ENCODE assay signal across 1 cellular context in the genomic region with DNA sequence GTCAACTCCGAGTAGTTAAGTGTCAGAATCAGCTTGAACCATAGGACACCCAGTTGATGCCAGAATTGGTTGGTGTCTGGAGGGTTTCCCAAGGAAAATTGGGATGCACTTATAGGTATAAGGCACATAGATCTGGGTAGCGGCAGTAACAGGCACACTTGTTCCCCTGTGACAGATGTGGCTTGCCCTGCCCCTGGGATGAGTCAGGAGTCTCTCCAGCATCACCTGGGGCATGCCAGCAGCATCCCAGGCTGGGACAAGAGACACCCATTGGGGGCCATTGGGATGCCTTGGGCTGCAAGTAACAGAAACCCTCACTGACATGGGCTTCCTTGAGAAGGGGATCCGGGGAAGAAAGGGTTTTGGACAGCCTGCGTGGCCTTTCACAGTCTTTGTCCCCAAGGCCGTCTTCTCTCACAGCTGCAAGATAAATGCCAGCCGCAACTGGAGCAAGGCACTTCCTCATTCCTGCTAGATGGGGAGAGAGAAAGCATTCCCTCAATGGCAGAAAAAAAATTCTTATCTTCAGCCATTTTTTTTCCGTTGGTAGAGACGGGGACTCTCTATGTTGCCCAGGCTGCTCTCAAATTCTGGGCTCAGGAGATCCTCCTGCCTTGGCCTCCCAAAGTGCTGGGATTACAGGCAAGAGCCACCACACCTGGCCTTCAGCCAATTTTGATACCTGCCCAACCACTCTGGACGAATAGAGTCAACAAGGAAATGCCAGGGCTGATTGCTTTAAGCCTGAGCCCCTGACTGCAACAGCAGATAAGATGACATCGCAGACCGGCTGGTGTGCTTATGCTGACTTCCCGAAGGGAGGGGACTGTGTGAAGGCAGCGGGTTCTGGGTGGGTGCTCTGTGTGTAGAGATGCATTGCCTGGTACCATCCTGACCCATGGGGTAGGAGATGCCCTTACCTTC.
A peak's percentile ranks its signal among the peaks of the same experiment; 100 is the strongest.
TF ChIP-seq lines count a peak whose summit lies in the region.

No MANE protein-coding gene starts in this region.

TF ChIP-seq in K562, 482 proteins besides CTCF, POLR2A, EP300 and RAD21 (continued from another document and continues in another):
- TF ChIP-seq, protein P1, sequence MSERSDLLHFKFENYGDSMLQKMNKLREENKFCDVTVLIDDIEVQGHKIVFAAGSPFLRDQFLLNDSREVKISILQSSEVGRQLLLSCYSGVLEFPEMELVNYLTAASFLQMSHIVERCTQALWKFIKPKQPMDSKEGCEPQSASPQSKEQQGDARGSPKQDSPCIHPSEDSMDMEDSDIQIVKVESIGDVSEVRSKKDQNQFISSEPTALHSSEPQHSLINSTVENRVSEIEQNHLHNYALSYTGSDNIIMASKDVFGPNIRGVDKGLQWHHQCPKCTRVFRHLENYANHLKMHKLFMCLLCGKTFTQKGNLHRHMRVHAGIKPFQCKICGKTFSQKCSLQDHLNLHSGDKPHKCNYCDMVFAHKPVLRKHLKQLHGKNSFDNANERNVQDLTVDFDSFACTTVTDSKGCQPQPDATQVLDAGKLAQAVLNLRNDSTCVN (CRISPR knock-in tag; IDR thresholded peaks at IDR 0.05) = no peak
- TF ChIP-seq ETV1 (tag; conservative IDR thresholded peaks at IDR 0.05; ENCODE audit: low read depth) (no peak), USF2 (CRISPR knock-in tag; IDR thresholded peaks at IDR 0.05) (no peak), NUFIP1 (IDR thresholded peaks at IDR 0.05; ENCODE audit: partially characterized antibody) (no peak), SAP30 (IDR thresholded peaks at IDR 0.05; ENCODE audit: borderline replicate concordance, insufficient read depth, low read depth, low read length, poor library complexity, severe bottlenecking) (no peak), TAF9B (IDR thresholded peaks at IDR 0.05; ENCODE audit: partially characterized antibody) (no peak), NBN (IDR thresholded peaks at IDR 0.05; ENCODE audit: low read depth) (peak; percentile 68; the same call in 1 of the 2 replicates), JUNB (CRISPR knock-in tag; conservative IDR thresholded peaks at IDR 0.05) (no peak), ZBED1 (IDR thresholded peaks at IDR 0.05) (no peak), KLF1 (tag; IDR thresholded peaks at IDR 0.05) (no peak), NELFE (IDR thresholded peaks at IDR 0.05; ENCODE audit: insufficient read depth, insufficient read length) (no peak), TCF3 (CRISPR knock-in tag; IDR thresholded peaks at IDR 0.05) (peak; percentile 72), FOXK1 (CRISPR knock-in tag; IDR thresholded peaks at IDR 0.05; ENCODE audit: borderline replicate concordance) (no peak), CBFA2T3 (IDR thresholded peaks at IDR 0.05) (peak; percentile 77), ETS2 (tag; IDR thresholded peaks at IDR 0.05; ENCODE audit: borderline replicate concordance, poor library complexity, severe bottlenecking) (no peak), BCL6 (CRISPR knock-in tag; IDR thresholded peaks at IDR 0.05) (no peak), HMG20A (CRISPR knock-in tag; conservative IDR thresholded peaks at IDR 0.05) (no peak), MCM7 (IDR thresholded peaks at IDR 0.05) (no peak), RFX5 (IDR thresholded peaks at IDR 0.05; ENCODE audit: low read depth, low read length) (no peak), RREB1 (CRISPR knock-in tag; IDR thresholded peaks at IDR 0.05) (no peak), LCOR (CRISPR knock-in tag; IDR thresholded peaks at IDR 0.05) (no peak), GABPB1 (CRISPR knock-in tag; IDR thresholded peaks at IDR 0.05) (0 out of 2 replicates have a peak, but pooled peaks have one; percentile 27), THRB (CRISPR knock-in tag; conservative IDR thresholded peaks at IDR 0.05) (no peak), FOXM1 (IDR thresholded peaks at IDR 0.05; ENCODE audit: low read depth) (peak; percentile 27; the same call in 1 of the 2 replicates), FOXM1 (CRISPR knock-in tag; IDR thresholded peaks at IDR 0.05; ENCODE audit: low read depth) (no peak), DPF2 (IDR thresholded peaks at IDR 0.05) (peak; percentile 79), KDM2B (CRISPR knock-in tag; IDR thresholded peaks at IDR 0.05) (no peak), HCFC1 (IDR thresholded peaks at IDR 0.05; ENCODE audit: low read depth, low read length) (no peak), CBX1 (IDR thresholded peaks at IDR 0.05; ENCODE audit: low read depth) (no peak; the same call in 1 of the 2 replicates), KDM4B (IDR thresholded peaks at IDR 0.05; ENCODE audit: borderline replicate concordance in 2 of 2, low read depth in 1 of 2) (no peak), SMARCB1 (IDR thresholded peaks at IDR 0.05; ENCODE audit: insufficient read length, low read depth) (peak; percentile 47), E2F3 (CRISPR knock-in tag; IDR thresholded peaks at IDR 0.05) (no peak), NONO (IDR thresholded peaks at IDR 0.05; ENCODE audit: low read depth in 2 of 2, low read length in 1 of 2) (no peak), ZNF398 (CRISPR knock-in tag; IDR thresholded peaks at IDR 0.05) (no peak), SUPT5H (IDR thresholded peaks at IDR 0.05) (no peak), MYC (IDR thresholded peaks at IDR 0.05; ENCODE audit: low read depth, low read length) (peak; percentile 43), MYC (CRISPR knock-in tag; IDR thresholded peaks at IDR 0.05; ENCODE audit: borderline replicate concordance, low read depth) (no peak), CEBPG (CRISPR knock-in tag; IDR thresholded peaks at IDR 0.05) (no peak), CEBPG (tag; conservative IDR thresholded peaks at IDR 0.05 in 1 of 2, IDR thresholded peaks at IDR 0.05 in 1 of 2) (no peak), FOXP1 (CRISPR knock-in tag; IDR thresholded peaks at IDR 0.05) (no peak), ESRRA (IDR thresholded peaks at IDR 0.05; ENCODE audit: borderline replicate concordance, low read depth) (no peak)
- TF ChIP-seq, protein P2, sequence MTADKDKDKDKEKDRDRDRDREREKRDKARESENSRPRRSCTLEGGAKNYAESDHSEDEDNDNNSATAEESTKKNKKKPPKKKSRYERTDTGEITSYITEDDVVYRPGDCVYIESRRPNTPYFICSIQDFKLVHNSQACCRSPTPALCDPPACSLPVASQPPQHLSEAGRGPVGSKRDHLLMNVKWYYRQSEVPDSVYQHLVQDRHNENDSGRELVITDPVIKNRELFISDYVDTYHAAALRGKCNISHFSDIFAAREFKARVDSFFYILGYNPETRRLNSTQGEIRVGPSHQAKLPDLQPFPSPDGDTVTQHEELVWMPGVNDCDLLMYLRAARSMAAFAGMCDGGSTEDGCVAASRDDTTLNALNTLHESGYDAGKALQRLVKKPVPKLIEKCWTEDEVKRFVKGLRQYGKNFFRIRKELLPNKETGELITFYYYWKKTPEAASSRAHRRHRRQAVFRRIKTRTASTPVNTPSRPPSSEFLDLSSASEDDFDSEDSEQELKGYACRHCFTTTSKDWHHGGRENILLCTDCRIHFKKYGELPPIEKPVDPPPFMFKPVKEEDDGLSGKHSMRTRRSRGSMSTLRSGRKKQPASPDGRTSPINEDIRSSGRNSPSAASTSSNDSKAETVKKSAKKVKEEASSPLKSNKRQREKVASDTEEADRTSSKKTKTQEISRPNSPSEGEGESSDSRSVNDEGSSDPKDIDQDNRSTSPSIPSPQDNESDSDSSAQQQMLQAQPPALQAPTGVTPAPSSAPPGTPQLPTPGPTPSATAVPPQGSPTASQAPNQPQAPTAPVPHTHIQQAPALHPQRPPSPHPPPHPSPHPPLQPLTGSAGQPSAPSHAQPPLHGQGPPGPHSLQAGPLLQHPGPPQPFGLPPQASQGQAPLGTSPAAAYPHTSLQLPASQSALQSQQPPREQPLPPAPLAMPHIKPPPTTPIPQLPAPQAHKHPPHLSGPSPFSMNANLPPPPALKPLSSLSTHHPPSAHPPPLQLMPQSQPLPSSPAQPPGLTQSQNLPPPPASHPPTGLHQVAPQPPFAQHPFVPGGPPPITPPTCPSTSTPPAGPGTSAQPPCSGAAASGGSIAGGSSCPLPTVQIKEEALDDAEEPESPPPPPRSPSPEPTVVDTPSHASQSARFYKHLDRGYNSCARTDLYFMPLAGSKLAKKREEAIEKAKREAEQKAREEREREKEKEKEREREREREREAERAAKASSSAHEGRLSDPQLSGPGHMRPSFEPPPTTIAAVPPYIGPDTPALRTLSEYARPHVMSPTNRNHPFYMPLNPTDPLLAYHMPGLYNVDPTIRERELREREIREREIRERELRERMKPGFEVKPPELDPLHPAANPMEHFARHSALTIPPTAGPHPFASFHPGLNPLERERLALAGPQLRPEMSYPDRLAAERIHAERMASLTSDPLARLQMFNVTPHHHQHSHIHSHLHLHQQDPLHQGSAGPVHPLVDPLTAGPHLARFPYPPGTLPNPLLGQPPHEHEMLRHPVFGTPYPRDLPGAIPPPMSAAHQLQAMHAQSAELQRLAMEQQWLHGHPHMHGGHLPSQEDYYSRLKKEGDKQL (CRISPR knock-in tag; IDR thresholded peaks at IDR 0.05; ENCODE audit: borderline replicate concordance) = no peak
- TF ChIP-seq, protein P3, sequence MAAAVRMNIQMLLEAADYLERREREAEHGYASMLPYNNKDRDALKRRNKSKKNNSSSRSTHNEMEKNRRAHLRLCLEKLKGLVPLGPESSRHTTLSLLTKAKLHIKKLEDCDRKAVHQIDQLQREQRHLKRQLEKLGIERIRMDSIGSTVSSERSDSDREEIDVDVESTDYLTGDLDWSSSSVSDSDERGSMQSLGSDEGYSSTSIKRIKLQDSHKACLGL (CRISPR knock-in tag; IDR thresholded peaks at IDR 0.05; ENCODE audit: borderline replicate concordance, poor library complexity, severe bottlenecking) = no peak
- TF ChIP-seq, protein P4, sequence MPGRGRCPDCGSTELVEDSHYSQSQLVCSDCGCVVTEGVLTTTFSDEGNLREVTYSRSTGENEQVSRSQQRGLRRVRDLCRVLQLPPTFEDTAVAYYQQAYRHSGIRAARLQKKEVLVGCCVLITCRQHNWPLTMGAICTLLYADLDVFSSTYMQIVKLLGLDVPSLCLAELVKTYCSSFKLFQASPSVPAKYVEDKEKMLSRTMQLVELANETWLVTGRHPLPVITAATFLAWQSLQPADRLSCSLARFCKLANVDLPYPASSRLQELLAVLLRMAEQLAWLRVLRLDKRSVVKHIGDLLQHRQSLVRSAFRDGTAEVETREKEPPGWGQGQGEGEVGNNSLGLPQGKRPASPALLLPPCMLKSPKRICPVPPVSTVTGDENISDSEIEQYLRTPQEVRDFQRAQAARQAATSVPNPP (IDR thresholded peaks at IDR 0.05; ENCODE audit: borderline replicate concordance, insufficient read depth, insufficient read length) = no peak
